ENCODE assay signal across 25 cellular contexts in the genomic region with DNA sequence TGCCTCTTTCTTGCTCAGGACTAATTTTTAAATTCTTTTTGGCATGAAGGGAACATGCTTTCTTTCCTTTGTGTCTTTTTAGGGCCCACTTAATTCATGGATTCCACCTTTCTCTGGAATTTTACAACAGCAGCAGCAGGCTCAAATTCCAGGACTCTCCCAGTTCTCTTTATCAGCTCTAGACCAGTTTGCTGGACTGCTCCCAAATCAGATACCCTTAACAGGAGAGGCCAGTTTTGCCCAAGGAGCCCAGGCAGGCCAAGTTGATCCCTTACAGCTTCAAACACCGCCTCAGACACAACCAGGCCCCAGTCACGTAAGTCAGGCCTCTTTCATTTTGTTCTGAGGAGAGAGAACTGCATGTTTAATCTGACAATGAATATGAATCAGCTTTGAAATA. TPM values are rescaled to one million over a fixed set of nuclear protein-coding genes. Genes with fewer than 3 reads are reported as not detected.
A peak's percentile ranks its signal among the peaks of the same experiment; 100 is the strongest.
DNase-seq lines count a peak whose midpoint lies in the region; ATAC-seq and TF ChIP-seq lines count a peak whose summit lies in the region.
"Had no signal": no experiment of that assay in that cellular context is flagged by ENCODE, and none has a peak within 500 bp of the region (broad histone marks: within the 10 kb centered on the region; RNA-seq: fewer than 3 reads in every experiment).

No MANE protein-coding gene starts in this region.

- CTCF ChIA-PET in OCI-LY7 (lab: Charles Lee; ENCODE audit: unreplicated experiment) = no interaction called here

- no peak for TF ChIP-seq POLR2A in upper lobe of left lung (IDR thresholded peaks at IDR 0.05)

- DNase-seq in OCI-M1 (lab: John Stamatoyannopoulos, UW) (peak; percentile 22), hepatocyte (ENCODE audit: low spot score) (peak; percentile 38), mucosa of gallbladder (ENCODE audit: low spot score) (peak; percentile 42), upper lobe of left lung (peak in 1 of 2 donors; percentile 78), dedifferentiated amniotic fluid mesenchymal stem cell (ENCODE audit: extremely low spot score) (no peak), NCI-H1930 (lab: John Stamatoyannopoulos, UW) (no peak), OCI-LY7 (ENCODE audit: low spot score) (no peak)
- DNase-seq: activated CD4-positive, alpha-beta T cell treated with anti-CD3 and anti-CD28 coated beads, Interleukin-2, amount 50 U/mL, for 48 hours; activated T-cell treated with anti-CD3 and anti-CD28 coated beads for 4 hours; AML-193; amygdala; effector memory CD8-positive, alpha-beta T cell; EL; GM23248; mesenchymal stem cell; NCI-H1417; NCI-H2171 treated with DMSO at 0.1 percent for 48 hours; NCI-H69; SJCRH30; stimulated activated naive CD4-positive, alpha-beta T cell had no signal

- H3K79me2 ChIP-seq in hepatocyte (no peaks in the 10 kb centered on the region), OCI-LY7 (ENCODE audit: insufficient read depth, low read depth, low read length) (no peaks in the 10 kb centered on the region)

- H3K27me3 ChIP-seq in hepatocyte (no peaks in the 10 kb centered on the region), upper lobe of left lung (no peaks in the 10 kb centered on the region)
- H3K27me3 ChIP-seq: SJCRH30 had no signal

- H3K36me3 ChIP-seq in hepatocyte (replicated peaks; ENCODE audit: insufficient read depth, low read depth) (no peaks in the 10 kb centered on the region), upper lobe of left lung (no peaks in the 10 kb centered on the region), OCI-LY7 (ENCODE audit: insufficient read depth, low read length) (no peaks in the 10 kb centered on the region)
- H3K36me3 ChIP-seq: SJCRH30 had no signal

- no peak overlapping the region for H3K4me3 ChIP-seq in hepatocyte
- H3K4me3 ChIP-seq in upper lobe of left lung = no peak overlapping the region
- no peak overlapping the region for H3K4me3 ChIP-seq in OCI-LY7 (ENCODE audit: low read depth, low read length, poor library complexity, severe bottlenecking)
- H3K4me3 ChIP-seq: GM23248, PC-9, SJCRH30 had no signal

- no peaks in the 10 kb centered on the region for H4K20me1 ChIP-seq in hepatocyte (ENCODE audit: insufficient read depth, poor library complexity, severe bottlenecking)
- H4K20me1 ChIP-seq in OCI-LY7 (ENCODE audit: insufficient read depth, low read length) = no peaks in the 10 kb centered on the region

- BruUV-seq in OCI-LY7 (replicated peaks; lab: Mats Ljungman, UMichigan) = no TSS peak

- H3K27ac ChIP-seq in hepatocyte (peak overlapping the region; percentile 36), upper lobe of left lung (peak overlapping the region in 2 of 4 donors; percentile 9 to 35), OCI-LY7 (ENCODE audit: low read depth, low read length, poor library complexity, severe bottlenecking) (no peak overlapping the region)
- H3K27ac ChIP-seq: GM23248, PC-9, SJCRH30 had no signal

- H3K9me3 ChIP-seq in hepatocyte (ENCODE audit: low read depth) = no peaks in the 10 kb centered on the region
- H3K9me3 ChIP-seq in upper lobe of left lung = no peaks in the 10 kb centered on the region
- H3K9me3 ChIP-seq in OCI-LY7 (ENCODE audit: low read length) = no peaks in the 10 kb centered on the region
- H3K9me3 ChIP-seq: SJCRH30 had no signal

- TF ChIP-seq EP300 in upper lobe of left lung (IDR thresholded peaks at IDR 0.05) = no peak

- no peaks in the 10 kb centered on the region for H3K9me2 ChIP-seq in hepatocyte (replicated peaks; ENCODE audit: insufficient read depth)
- no peaks in the 10 kb centered on the region for H3K9me2 ChIP-seq in OCI-LY7 (ENCODE audit: insufficient read depth, low read length)

- peaks cover 12% of the 10 kb centered on the region for H3K4me1 ChIP-seq in hepatocyte (ENCODE audit: insufficient read depth)
- H3K4me1 ChIP-seq in upper lobe of left lung = no peaks in the 10 kb centered on the region
- H3K4me1 ChIP-seq in OCI-LY7 (ENCODE audit: insufficient read depth, low read length, poor library complexity, severe bottlenecking) = no peaks in the 10 kb centered on the region
- H3K4me1 ChIP-seq: SJCRH30 had no signal

- ATAC-seq in upper lobe of left lung (ENCODE audit: low FRiP score in 2 of 2) (peak; percentile 52 to 73), GM18520 (IDR thresholded peaks at IDR 0.05; ENCODE audit: unreplicated experiment) (no peak)
- ATAC-seq: effector memory CD8-positive, alpha-beta T cell had no signal

- POLR2A ChIA-PET in OCI-LY7 (lab: Charles Lee) = no interaction called here

- peak overlapping the region; percentile 38 for H3K4me2 ChIP-seq in hepatocyte
- H3K4me2 ChIP-seq in OCI-LY7 (ENCODE audit: low read length) = no peak overlapping the region
- H3K4me2 ChIP-seq: PC-9 had no signal

- intact Hi-C loops in OCI-LY7 (cut with micrococcal nuclease; ENCODE audit: unreplicated experiment) = no loop called here

- 51% methylated on average over 2 of the region's 2 CpGs for WGBS in hepatocyte (ENCODE audit: low lambda C conversion rate, missing lambda C conversion rate)
- 46 to 53% methylated on average over 2 of the region's 2 CpGs for WGBS in upper lobe of left lung, 2 donors

- H2AFZ ChIP-seq in hepatocyte (peak overlapping the region; percentile 14), OCI-LY7 (ENCODE audit: low read length) (no peak overlapping the region)
- H2AFZ ChIP-seq: GM23248, PC-9 had no signal

- TF ChIP-seq CTCF in hepatocyte (IDR thresholded peaks at IDR 0.05; ENCODE audit: poor library complexity) (no peak), upper lobe of left lung (IDR thresholded peaks at IDR 0.05) (no peak), OCI-LY7 (conservative IDR thresholded peaks at IDR 0.05; ENCODE audit: low read length) (no peak)

RNA-seq across cellular contexts. Expression of gene ODAM, which starts 2.3 kb away (rescaled TPM):
- total RNA-seq in hepatocyte = 1.2 and 5.3 TPM in 2 replicates
- 3.8 and 5.3 TPM in 2 replicates for polyA plus RNA-seq in hepatocyte
- total RNA-seq in mucosa of gallbladder = not detected
- total RNA-seq in upper lobe of left lung = 1 to 10 TPM in 5 of 6 donors, not detected in 1; 1.1 to 6.5 (median 3.3) TPM
- total RNA-seq in OCI-LY7 (2014; rRNA removed; shearing (Covaris generic)) = not detected in 2 replicates
- total RNA-seq in OCI-LY7 (2022) = not detected in 2 replicates
- total RNA-seq: GM23248; SJCRH30; T-helper 1 cell treated with Interleukin-12 subunit alpha and Interleukin-12 subunit beta and Interleukin-4 antibody, amounts not matched to agents 30 ng/mL and 1 ng/mL, for 36 hours; urinary bladder had no signal
- polyA plus RNA-seq: GM23248, neural cell had no signal

RNA-seq across cellular contexts. Expression of gene FDCSP, which starts 28.1 kb away (rescaled TPM):
- total RNA-seq in hepatocyte = not detected in 2 replicates
- not detected in 2 replicates for polyA plus RNA-seq in hepatocyte
- not detected for total RNA-seq in mucosa of gallbladder
- total RNA-seq in upper lobe of left lung = under 1 TPM in 1 of 6 donors, not detected in 5; 0.51 TPM
- not detected in 2 replicates for total RNA-seq in OCI-LY7 (2014; rRNA removed; shearing (Covaris generic))
- not detected in 2 replicates for total RNA-seq in OCI-LY7 (2022)
- total RNA-seq: GM23248; PC-9; SJCRH30; T-helper 1 cell treated with Interleukin-12 subunit alpha and Interleukin-12 subunit beta and Interleukin-4 antibody, amounts not matched to agents 30 ng/mL and 1 ng/mL, for 36 hours had no signal
- polyA plus RNA-seq: GM23248, neural cell had no signal

RNA-seq across cellular contexts. Expression of gene PRR27, which starts 43.8 kb away (rescaled TPM):
- total RNA-seq in hepatocyte (not detected in 2 replicates), mucosa of gallbladder (not detected), upper lobe of left lung (not detected), OCI-LY7 (2022) (not detected in 2 replicates)
- polyA plus RNA-seq in hepatocyte = 0.48 TPM in 1 of 2 replicates, not detected in the other
- not detected in 2 replicates for total RNA-seq in OCI-LY7 (2014; rRNA removed; shearing (Covaris generic))
- total RNA-seq: GM23248; PC-9; SJCRH30; T-helper 1 cell treated with Interleukin-12 subunit alpha and Interleukin-12 subunit beta and Interleukin-4 antibody, amounts not matched to agents 30 ng/mL and 1 ng/mL, for 36 hours; urinary bladder had no signal
- polyA plus RNA-seq: GM23248, neural cell, urinary bladder had no signal

RNA-seq across cellular contexts. Expression of gene CSN3, which starts 44.6 kb away (rescaled TPM):
- total RNA-seq in hepatocyte = not detected in 2 replicates
- polyA plus RNA-seq in hepatocyte = 1.3 TPM in 1 of 2 replicates, not detected in the other
- not detected for total RNA-seq in mucosa of gallbladder
- not detected for total RNA-seq in upper lobe of left lung
- total RNA-seq in OCI-LY7 (2014; rRNA removed; shearing (Covaris generic)) = not detected in 2 replicates
- total RNA-seq in OCI-LY7 (2022) = not detected in 2 replicates
- total RNA-seq: GM23248; PC-9; SJCRH30; T-helper 1 cell treated with Interleukin-12 subunit alpha and Interleukin-12 subunit beta and Interleukin-4 antibody, amounts not matched to agents 30 ng/mL and 1 ng/mL, for 36 hours; urinary bladder had no signal
- polyA plus RNA-seq: GM23248, neural cell, urinary bladder had no signal

Comparison
In these comparisons a context has a peak if more than half of its experiments do, and no peak if none do; other contexts are left out.
1. DNase-seq: peak in OCI-M1 (single experiment), hepatocyte (single experiment) and mucosa of gallbladder (single experiment); none in dedifferentiated amniotic fluid mesenchymal stem cell (single experiment), NCI-H1930 (0 of 2) and OCI-LY7 (single experiment).